16 cellular contexts compared by ENCODE assay signal in the genomic region with DNA sequence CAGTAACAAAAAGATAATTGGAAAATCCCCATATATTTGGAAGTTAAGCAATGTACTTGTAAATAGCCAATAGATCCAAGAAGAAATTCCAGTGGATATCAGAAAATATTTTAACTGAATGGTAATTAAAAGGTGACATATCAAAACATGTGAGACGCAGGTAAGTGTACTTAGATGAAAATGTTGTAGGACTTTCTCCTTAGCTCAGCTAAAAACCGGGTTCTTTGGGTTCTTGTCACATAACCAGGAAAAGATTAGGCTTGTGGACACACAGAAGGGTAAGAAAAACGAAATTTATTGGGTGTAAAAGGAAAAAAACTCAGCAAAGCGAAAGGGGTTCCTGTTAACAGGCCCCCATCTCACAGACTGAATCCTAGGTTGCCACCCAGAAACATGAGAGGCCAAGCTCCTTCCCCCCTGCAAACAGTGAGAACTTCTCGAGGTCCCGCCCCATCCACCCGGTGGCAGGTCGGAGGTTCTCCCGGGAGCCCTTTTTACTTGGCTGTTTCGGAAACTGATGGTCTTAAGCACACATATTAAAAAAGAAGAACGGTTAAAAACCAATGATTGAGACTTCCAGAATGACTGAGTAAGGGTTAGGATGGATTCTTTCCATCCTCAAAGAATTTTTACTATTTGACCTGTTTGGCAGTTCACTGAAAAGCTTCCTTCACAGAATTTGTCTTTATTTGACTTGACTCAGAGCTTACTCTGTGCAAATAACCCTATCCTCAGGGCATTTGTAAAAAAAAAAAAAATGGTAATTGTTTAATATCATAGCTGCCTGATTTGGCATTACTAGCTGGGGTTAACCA. TPM values are rescaled to one million over a fixed set of nuclear protein-coding genes. Genes with fewer than 3 reads are reported as not detected.
A peak's percentile ranks its signal among the peaks of the same experiment; 100 is the strongest.
DNase-seq lines count a peak whose midpoint lies in the region; ATAC-seq and TF ChIP-seq lines count a peak whose summit lies in the region.
"Had no signal": no experiment of that assay in that cellular context is flagged by ENCODE, and none has a peak within 500 bp of the region (broad histone marks: within the 10 kb centered on the region; RNA-seq: fewer than 3 reads in every experiment).

No MANE protein-coding gene starts in this region.

- no peak overlapping the region for H3K27ac ChIP-seq in mammary epithelial cell (ENCODE audit: insufficient read depth, low read depth, low read length)
- no peak overlapping the region for H3K27ac ChIP-seq in breast epithelium
- peak overlapping the region; percentile 78 for H3K27ac ChIP-seq in PC-3 (ENCODE audit: low read length)

- H3K79me2 ChIP-seq in mammary epithelial cell (ENCODE audit: insufficient read depth, low read length) (no peaks in the 10 kb centered on the region), PC-3 (ENCODE audit: low read length) (no peaks in the 10 kb centered on the region)

- H3K4me1 Mint-ChIP-seq in osteocyte (ENCODE audit: unreplicated experiment) = peaks cover 16% of the 10 kb centered on the region
- peaks cover 13% of the 10 kb centered on the region for H3K4me1 Mint-ChIP-seq in activated CD4-positive, alpha-beta memory T cell treated with anti-CD3 and anti-CD28 coated beads for 36 hours (ENCODE audit: low read depth)

- H3K4me3 ChIP-seq in mammary epithelial cell (replicated peaks in 1 of 3; ENCODE audit: insufficient read depth in 1 of 3, low read depth in 2 of 3, low read length in 3 of 3) (no peak overlapping the region), breast epithelium (no peak overlapping the region), PC-3 (ENCODE audit: low read length) (peak overlapping the region; percentile 43), choroid plexus epithelial cell (ENCODE audit: low read depth, low read length) (no peak overlapping the region)
- H3K4me3 ChIP-seq: MG63 had no signal

- peaks cover 9% of the 10 kb centered on the region for H3F3A ChIP-seq in PC-3 (ENCODE audit: low read length, unreplicated experiment)

- ATAC-seq in PC-3 = peak; percentile 79
- ATAC-seq in Right ventricle myocardium inferior = no peak
- no peak for ATAC-seq in GM18511 (IDR thresholded peaks at IDR 0.05; ENCODE audit: unreplicated experiment)

- TF ChIP-seq POLR2A in breast epithelium (IDR thresholded peaks at IDR 0.05) = no peak

- TF ChIP-seq CTCF in mammary epithelial cell (conservative IDR thresholded peaks at IDR 0.05 in 1 of 2, IDR thresholded peaks at IDR 0.05 in 1 of 2; ENCODE audit: extremely low read depth in 1 of 2, insufficient read depth in 1 of 2, low read depth in 1 of 2, low read length in 2 of 2) (no peak), breast epithelium (IDR thresholded peaks at IDR 0.05) (no peak), PC-3 (conservative IDR thresholded peaks at IDR 0.05; ENCODE audit: low read depth, low read length) (no peak), choroid plexus epithelial cell (conservative IDR thresholded peaks at IDR 0.05; ENCODE audit: low read depth, low read length) (no peak), osteocyte (IDR thresholded peaks at IDR 0.05) (no peak)

- intact Hi-C loops in mammary epithelial cell (cut with micrococcal nuclease) (no loop called here), breast epithelium (cut with DNase I; ENCODE audit: low total_unique reads) (no loop called here), PC-3 (cut with micrococcal nuclease) (loop anchor here (1.0 to 5.0 kb wide), 2 partner anchors 10 to 41 kb away; no protein-coding TSS in a partner anchor), Right ventricle myocardium inferior (cut with DNase I) (no loop called here)
- intact Hi-C loops in activated CD4-positive, alpha-beta memory T cell treated with anti-CD3 and anti-CD28 coated beads for 36 hours (cut with micrococcal nuclease) = no loop called here

- DNase-seq in mammary epithelial cell (peak; percentile 15), breast epithelium (ENCODE audit: low spot score in 2 of 2) (no peak), PC-3 (peak; percentile 95), choroid plexus epithelial cell (ENCODE audit: low read depth) (peak; percentile 12), osteocyte (ENCODE audit: extremely low spot score, unreplicated experiment) (no peak), Right ventricle myocardium inferior (ENCODE audit: missing footprints) (no peak)
- no peak for DNase-seq in activated CD4-positive, alpha-beta memory T cell treated with anti-CD3 and anti-CD28 coated beads for 36 hours
- DNase-seq: KBM-7, MG63, NCI-H1092 treated with DMSO at 0.1 percent for 48 hours, NCI-H774 had no signal

- H3K9me3 ChIP-seq in mammary epithelial cell (replicated peaks; ENCODE audit: insufficient read depth, low read length) (no peaks in the 10 kb centered on the region), breast epithelium (no peaks in the 10 kb centered on the region), PC-3 (ENCODE audit: low read length) (no peaks in the 10 kb centered on the region)
- H3K9me3 ChIP-seq: MG63 had no signal

- WGBS in mammary epithelial cell (ENCODE audit: low coverage, missing lambda C conversion rate) = 57% methylated on average over 7 of the region's 11 CpGs

- CTCF ChIA-PET in mammary epithelial cell (lab: Charles Lee; ENCODE audit: low non-redundant PET) (no interaction called here), PC-3 (lab: Charles Lee) (interaction anchor here (0.6 kb wide), 1 partner anchor 357 kb away, joined by 3 read pairs; no protein-coding TSS in a partner anchor)
- CTCF ChIA-PET in activated CD4-positive, alpha-beta memory T cell treated with anti-CD3 and anti-CD28 coated beads for 36 hours (lab: Charles Lee) = interaction anchor here (1.0 to 2.1 kb wide), 5 partner anchors 9 to 43 kb away, joined by 4 to 8 read pairs (median 5); a partner anchor contains a TSS

- peaks cover 6% of the 10 kb centered on the region for H3K27me3 Mint-ChIP-seq in osteocyte (ENCODE audit: unreplicated experiment)
- H3K27me3 Mint-ChIP-seq in activated CD4-positive, alpha-beta memory T cell treated with anti-CD3 and anti-CD28 coated beads for 36 hours = peaks cover 11% of the 10 kb centered on the region

- no peaks in the 10 kb centered on the region for H3K9me3 Mint-ChIP-seq in osteocyte (ENCODE audit: unreplicated experiment)
- H3K9me3 Mint-ChIP-seq in activated CD4-positive, alpha-beta memory T cell treated with anti-CD3 and anti-CD28 coated beads for 36 hours = no peaks in the 10 kb centered on the region

- H3K4me2 ChIP-seq in mammary epithelial cell (ENCODE audit: insufficient read depth, low read depth, low read length) = no peak overlapping the region
- H3K4me2 ChIP-seq in PC-3 (ENCODE audit: low read length) = peak overlapping the region; percentile 76

- no peaks in the 10 kb centered on the region for H3K9me2 ChIP-seq in PC-3 (replicated peaks; ENCODE audit: low read length)

- H3K27me3 ChIP-seq in mammary epithelial cell (ENCODE audit: insufficient read depth, low read length) (no peaks in the 10 kb centered on the region), breast epithelium (no peaks in the 10 kb centered on the region), PC-3 (ENCODE audit: low read length) (no peaks in the 10 kb centered on the region)
- H3K27me3 ChIP-seq: MG63 had no signal

- H4K20me1 ChIP-seq in mammary epithelial cell (ENCODE audit: insufficient read depth, low read length) (no peaks in the 10 kb centered on the region), PC-3 (ENCODE audit: low read length) (no peaks in the 10 kb centered on the region)

- H3K36me3 ChIP-seq in mammary epithelial cell (ENCODE audit: insufficient read depth, low read length) (no peaks in the 10 kb centered on the region), breast epithelium (peaks cover 4% of the 10 kb centered on the region), PC-3 (ENCODE audit: low read depth, low read length) (no peaks in the 10 kb centered on the region)
- H3K36me3 ChIP-seq: MG63 had no signal

- H3K4me1 ChIP-seq in mammary epithelial cell (ENCODE audit: insufficient read depth, low read length) (no peaks in the 10 kb centered on the region), breast epithelium (no peaks in the 10 kb centered on the region), PC-3 (ENCODE audit: insufficient read depth, low read length) (peaks cover 53% of the 10 kb centered on the region)

- in situ Hi-C loops in mammary epithelial cell (cut with MboI; ENCODE audit: low sequenced_read_pairs in 2 of 2) = no loop called here

- no peaks in the 10 kb centered on the region for H3K36me3 Mint-ChIP-seq in osteocyte (ENCODE audit: unreplicated experiment)
- H3K36me3 Mint-ChIP-seq in activated CD4-positive, alpha-beta memory T cell treated with anti-CD3 and anti-CD28 coated beads for 36 hours = no peaks in the 10 kb centered on the region

- BruUV-seq in mammary epithelial cell (replicated peaks; lab: Mats Ljungman, UMichigan) (no TSS peak), PC-3 (replicated peaks; lab: Mats Ljungman, UMichigan) (no TSS peak)

- H3K4me3 Mint-ChIP-seq in osteocyte (ENCODE audit: unreplicated experiment) = peak overlapping the region; percentile 33
- no peak overlapping the region for H3K4me3 Mint-ChIP-seq in activated CD4-positive, alpha-beta memory T cell treated with anti-CD3 and anti-CD28 coated beads for 36 hours

- no peak overlapping the region for H2AFZ ChIP-seq in mammary epithelial cell (ENCODE audit: low read depth, low read length)
- 0 out of 2 replicates have a peak overlapping the region, but pooled peaks have one; percentile 35 for H2AFZ ChIP-seq in PC-3 (ENCODE audit: low read length)

- peak overlapping the region; percentile 75 for H3K27ac Mint-ChIP-seq in osteocyte (ENCODE audit: unreplicated experiment)
- H3K27ac Mint-ChIP-seq in activated CD4-positive, alpha-beta memory T cell treated with anti-CD3 and anti-CD28 coated beads for 36 hours = no peak overlapping the region

- H3K9ac ChIP-seq in mammary epithelial cell (ENCODE audit: insufficient read depth, low read length) = no peak overlapping the region
- H3K9ac ChIP-seq in PC-3 (ENCODE audit: low read length) = peak overlapping the region; percentile 5; the same call in 1 of the 2 replicates

- POLR2A ChIA-PET in PC-3 (lab: Charles Lee; ENCODE audit: unreplicated experiment) = interaction anchor here (0.6 to 0.7 kb wide), 2 partner anchors 43 to 590 kb away, joined by 3 read pairs; no protein-coding TSS in a partner anchor
- POLR2A ChIA-PET in activated CD4-positive, alpha-beta memory T cell treated with anti-CD3 and anti-CD28 coated beads for 36 hours (lab: Charles Lee) = no interaction called here

- dilution Hi-C loops in mammary epithelial cell (cut with HindIII; ENCODE audit: low sequenced_read_pairs) = no loop called here

RNA-seq across cellular contexts. Expression of a gene that starts 3.1 kb away (rescaled TPM):
- total RNA-seq in mammary epithelial cell (not detected), breast epithelium (not detected), PC-3 (2014; rRNA removed) (not detected in 2 replicates), osteocyte (not detected in 2 replicates), Right ventricle myocardium inferior (not detected)
- polyA plus RNA-seq in mammary epithelial cell = not detected
- not detected for polyA minus RNA-seq in mammary epithelial cell
- total RNA-seq in activated CD4-positive, alpha-beta memory T cell treated with anti-CD3 and anti-CD28 coated beads for 36 hours = not detected
- total RNA-seq: A172, H4, NCI-H460, SK-MEL-5 had no signal

RNA-seq across cellular contexts. Expression of a gene that starts 13.7 kb away (rescaled TPM):
- total RNA-seq in mammary epithelial cell (not detected), breast epithelium (under 1 TPM in 2 of 3 donors, not detected in 1; under 0.01 to 0.16 TPM), PC-3 (2014; rRNA removed) (0.06 and 0.07 TPM in 2 replicates), osteocyte (not detected in 2 replicates), Right ventricle myocardium inferior (0.49 TPM)
- not detected for polyA plus RNA-seq in mammary epithelial cell
- not detected for polyA minus RNA-seq in mammary epithelial cell
- under 1 TPM; 0.10 to 0.31 TPM for total RNA-seq in activated CD4-positive, alpha-beta memory T cell treated with anti-CD3 and anti-CD28 coated beads for 36 hours
- total RNA-seq: A172, H4, NCI-H460 had no signal

RNA-seq across cellular contexts. Expression of a gene that starts 54.7 kb away (rescaled TPM):
- total RNA-seq in mammary epithelial cell (1 to 10 TPM; 5.5 to 8.7 TPM), breast epithelium (10 to 100 TPM; 16.2 to 35.7 (median 16.4) TPM), PC-3 (2014; rRNA removed) (1.2 and 2.6 TPM in 2 replicates), osteocyte (9.2 and 9.3 TPM in 2 replicates), Right ventricle myocardium inferior (10.2 TPM)
- 4.0 TPM for polyA plus RNA-seq in mammary epithelial cell
- polyA minus RNA-seq in mammary epithelial cell = not detected
- 1 to 10 TPM; 6.7 to 7.0 TPM for total RNA-seq in activated CD4-positive, alpha-beta memory T cell treated with anti-CD3 and anti-CD28 coated beads for 36 hours

Comparison
In these comparisons a context has a peak if more than half of its experiments do, and no peak if none do; other contexts are left out.
1. DNase-seq: peak in mammary epithelial cell (single experiment), PC-3 (single experiment) and choroid plexus epithelial cell (single experiment); none in breast epithelium (0 of 2), osteocyte (single experiment), Right ventricle myocardium inferior (single experiment) and activated CD4-positive, alpha-beta memory T cell treated with anti-CD3 and anti-CD28 coated beads for 36 hours (single experiment).